In genomic region chr11:66315498-66315885, GRCh38 we compare ENCODE assay signal across 10 cellular contexts. TPM values are rescaled to one million over a fixed set of nuclear protein-coding genes. Genes with fewer than 3 reads are reported as not detected.
DNase-seq lines count a peak whose midpoint lies in the region; ATAC-seq, FAIRE-seq and TF ChIP-seq lines count a peak whose summit lies in the region.
"Had no signal": no experiment of that assay in that cellular context is flagged by ENCODE, and none has a peak within 500 bp of the region (broad histone marks: within the 10 kb centered on the region; RNA-seq: fewer than 3 reads in every experiment).

No MANE protein-coding gene starts in this region.

- H3K4me3 Mint-ChIP-seq in T-helper 1 cell treated with Interleukin-12 subunit alpha and Interleukin-12 subunit beta and Interleukin-4 antibody, amounts not matched to agents 30 μg/mL and 1 μg/mL, for 36 hours = peak overlapping the region; percentile 5
- no peak overlapping the region for H3K4me3 Mint-ChIP-seq in astrocyte (ENCODE audit: unreplicated experiment)
- H3K4me3 Mint-ChIP-seq in memory B cell = no peak overlapping the region

- H3K4me1 ChIP-seq in astrocyte (ENCODE audit: insufficient read depth, low read length) (peaks cover 53% of the 10 kb centered on the region), subcutaneous abdominal adipose tissue (ENCODE audit: control insufficient read depth in 5 of 5, insufficient read depth in 5 of 5, low read length in 5 of 5) (peaks cover 16 to 75% (median 70%) of the 10 kb centered on the region in 5 donors)

- peak overlapping the region; percentile 81 for H3K4me2 ChIP-seq in astrocyte (ENCODE audit: low read length)

- H2AFZ ChIP-seq in astrocyte (ENCODE audit: low read depth, low read length) = no peak overlapping the region

- peaks cover 25% of the 10 kb centered on the region for H3K4me1 Mint-ChIP-seq in T-helper 1 cell treated with Interleukin-12 subunit alpha and Interleukin-12 subunit beta and Interleukin-4 antibody, amounts not matched to agents 30 μg/mL and 1 μg/mL, for 36 hours (ENCODE audit: low read depth)
- H3K4me1 Mint-ChIP-seq in astrocyte (ENCODE audit: low read depth, unreplicated experiment) = peaks cover 34% of the 10 kb centered on the region
- H3K4me1 Mint-ChIP-seq in memory B cell = peaks cover 24% of the 10 kb centered on the region

- peaks cover 7% of the 10 kb centered on the region for H3K27me3 Mint-ChIP-seq in T-helper 1 cell treated with Interleukin-12 subunit alpha and Interleukin-12 subunit beta and Interleukin-4 antibody, amounts not matched to agents 30 μg/mL and 1 μg/mL, for 36 hours (ENCODE audit: low read depth)
- H3K27me3 Mint-ChIP-seq in astrocyte (ENCODE audit: low read depth, unreplicated experiment) (peaks cover 2% of the 10 kb centered on the region), memory B cell (no peaks in the 10 kb centered on the region)

- H3K4me3 ChIP-seq in astrocyte (ENCODE audit: insufficient read depth, low read depth, low read length) (peak overlapping the region; percentile 48), subcutaneous abdominal adipose tissue (ENCODE audit: low read depth in 1 of 5, low read length in 5 of 5) (peak overlapping the region; percentile 61 to 81 (median 71))

- peaks cover 32% of the 10 kb centered on the region for H3K79me2 ChIP-seq in astrocyte (ENCODE audit: insufficient read depth, low read length)

- DNase-seq in T-helper 1 cell = no peak
- no peak for DNase-seq in astrocyte (ENCODE audit: low read depth)
- no peak for DNase-seq in memory B cell (ENCODE audit: low spot score in 2 of 2)
- DNase-seq in D341Med (ENCODE audit: low spot score) = no peak
- no peak for DNase-seq in GOT3 (lab: John Stamatoyannopoulos, UW)
- DNase-seq: anterior cingulate cortex, NCI-H187 had no signal

- no peak overlapping the region for H3K27ac Mint-ChIP-seq in T-helper 1 cell treated with Interleukin-12 subunit alpha and Interleukin-12 subunit beta and Interleukin-4 antibody, amounts not matched to agents 30 μg/mL and 1 μg/mL, for 36 hours
- H3K27ac Mint-ChIP-seq in astrocyte (ENCODE audit: unreplicated experiment) (no peak overlapping the region), memory B cell (peak overlapping the region; percentile 39)

- peaks cover 4% of the 10 kb centered on the region for H3K36me3 Mint-ChIP-seq in T-helper 1 cell treated with Interleukin-12 subunit alpha and Interleukin-12 subunit beta and Interleukin-4 antibody, amounts not matched to agents 30 μg/mL and 1 μg/mL, for 36 hours (ENCODE audit: low read depth)
- H3K36me3 Mint-ChIP-seq in astrocyte (ENCODE audit: low read depth, unreplicated experiment) (peaks cover 8% of the 10 kb centered on the region), memory B cell (no peaks in the 10 kb centered on the region)

- H3K9me3 ChIP-seq in astrocyte (ENCODE audit: insufficient read depth, low read depth, low read length) = no peaks in the 10 kb centered on the region
- no peaks in the 10 kb centered on the region for H3K9me3 ChIP-seq in subcutaneous abdominal adipose tissue (ENCODE audit: control insufficient read depth in 5 of 5, low read length in 5 of 5)

- peaks cover 15% of the 10 kb centered on the region for H4K20me1 ChIP-seq in astrocyte (ENCODE audit: insufficient read depth, low read length)

- H3K27me3 ChIP-seq in astrocyte (ENCODE audit: insufficient read depth, low read length) = no peaks in the 10 kb centered on the region
- H3K27me3 ChIP-seq in subcutaneous abdominal adipose tissue (ENCODE audit: control insufficient read depth in 5 of 5, insufficient read depth in 4 of 5, low read length in 5 of 5) = no peaks in the 10 kb centered on the region

- TF ChIP-seq CTCF in astrocyte (IDR thresholded peaks at IDR 0.05; ENCODE audit: insufficient read depth, low read depth, low read length) = no peak

- H3K9me3 Mint-ChIP-seq in T-helper 1 cell treated with Interleukin-12 subunit alpha and Interleukin-12 subunit beta and Interleukin-4 antibody, amounts not matched to agents 30 μg/mL and 1 μg/mL, for 36 hours = no peaks in the 10 kb centered on the region
- peaks cover 14% of the 10 kb centered on the region for H3K9me3 Mint-ChIP-seq in astrocyte (ENCODE audit: unreplicated experiment)
- no peaks in the 10 kb centered on the region for H3K9me3 Mint-ChIP-seq in memory B cell

- H3K9ac ChIP-seq in astrocyte (ENCODE audit: low read length) (peak overlapping the region; percentile 80), subcutaneous abdominal adipose tissue (ENCODE audit: low read length in 5 of 5) (peak overlapping the region; percentile 4 to 81 (median 72))

- ATAC-seq in memory B cell (ENCODE audit: low read depth) (no peak), GM18873 (IDR thresholded peaks at IDR 0.05; ENCODE audit: low FRiP score, unreplicated experiment) (no peak)

- FAIRE-seq in astrocyte (lab: Jason Lieb, UNC) = no peak

- H3K36me3 ChIP-seq in astrocyte (ENCODE audit: insufficient read depth, low read length) = no peaks in the 10 kb centered on the region
- no peaks in the 10 kb centered on the region for H3K36me3 ChIP-seq in subcutaneous abdominal adipose tissue (ENCODE audit: control insufficient read depth in 5 of 5, insufficient read depth in 5 of 5, low read length in 5 of 5)

- H3K27ac ChIP-seq in astrocyte (ENCODE audit: low read depth, low read length) = no peak overlapping the region
- peak overlapping the region; percentile 80 for H3K27ac ChIP-seq in subcutaneous abdominal adipose tissue (ENCODE audit: low read depth, low read length)

RNA-seq across cellular contexts. Expression of gene CD248, which starts 1.4 kb away (rescaled TPM):
- 50.9 and 58.8 TPM in 2 replicates for total RNA-seq in astrocyte

RNA-seq across cellular contexts. Expression of gene RIN1, which starts 20.7 kb away (rescaled TPM):
- total RNA-seq in astrocyte = 8.5 and 12.0 TPM in 2 replicates

RNA-seq across cellular contexts. Expression of gene TMEM151A, which starts 23.8 kb away (rescaled TPM):
- 1.8 and 2.0 TPM in 2 replicates for total RNA-seq in astrocyte

RNA-seq across cellular contexts. Expression of gene YIF1A, which starts 26.5 kb away (rescaled TPM):
- total RNA-seq in astrocyte = 129 and 159 TPM in 2 replicates

RNA-seq across cellular contexts. Expression of gene BRMS1, which starts 29.4 kb away (rescaled TPM):
- 43.5 and 47.8 TPM in 2 replicates for total RNA-seq in astrocyte
